Comparison of ENCODE assay signal across 20 cellular contexts in the genomic region with DNA sequence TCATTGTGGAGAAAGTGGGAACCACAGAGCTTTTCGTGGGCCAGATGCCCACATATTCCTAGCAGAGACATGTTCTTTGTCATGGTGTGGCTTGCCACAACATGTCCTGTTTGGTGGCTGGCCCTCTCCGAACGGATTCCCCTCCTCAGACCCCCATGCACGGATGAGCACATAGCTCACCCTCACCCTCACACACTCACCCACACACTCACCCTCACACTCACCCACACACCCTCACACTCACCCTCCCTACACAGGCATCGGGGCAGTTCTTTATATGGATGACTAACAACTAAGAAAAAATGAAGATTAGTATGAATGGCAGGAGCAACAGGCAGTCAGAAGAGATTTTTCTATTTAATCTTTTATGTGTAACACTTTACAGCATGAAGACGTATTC.
DNase-seq lines count a peak whose midpoint lies in the region; ATAC-seq and TF ChIP-seq lines count a peak whose summit lies in the region.
"Had no signal": no experiment of that assay in that cellular context is flagged by ENCODE, and none has a peak within 500 bp of the region (broad histone marks: within the 10 kb centered on the region; RNA-seq: fewer than 3 reads in every experiment).

No MANE protein-coding gene starts in this region.

- no peak overlapping the region for H2BK120ac ChIP-seq in trophoblast cell (ENCODE audit: insufficient read depth, low read length, poor library complexity)

- no peak overlapping the region for H3K4me3 ChIP-seq in trophoblast cell (ENCODE audit: low read depth, low read length)
- H3K4me3 ChIP-seq: HAP-1 had no signal

- ATAC-seq in activated CD8-positive, alpha-beta T cell treated with anti-CD3 and anti-CD28 coated beads for 36 hours = no peak
- no peak for ATAC-seq in activated CD8-positive, alpha-beta T cell treated with anti-CD3 and anti-CD28 coated beads, Interleukin-2, amount 10 ng/mL, durations not matched to agents 7 days and 5 days
- ATAC-seq in foreskin keratinocyte = peak; percentile 83
- no peak for ATAC-seq in HG03139 (IDR thresholded peaks at IDR 0.05; ENCODE audit: unreplicated experiment)
- ATAC-seq in GM18907 (IDR thresholded peaks at IDR 0.05; ENCODE audit: unreplicated experiment) = no peak
- no peak for ATAC-seq in GM21515 (IDR thresholded peaks at IDR 0.05; ENCODE audit: unreplicated experiment)
- ATAC-seq: Panc1 had no signal

- H4K91ac ChIP-seq in trophoblast cell (ENCODE audit: low read depth, low read length) = no peak overlapping the region

- no peaks in the 10 kb centered on the region for H3K79me1 ChIP-seq in trophoblast cell (ENCODE audit: low read length)

- DNase-seq in activated CD8-positive, alpha-beta T cell treated with anti-CD3 and anti-CD28 coated beads for 36 hours = no peak
- DNase-seq in activated CD8-positive, alpha-beta T cell treated with anti-CD3 and anti-CD28 coated beads, Interleukin-2, amount 10 ng/mL, durations not matched to agents 7 days and 5 days = no peak
- DNase-seq in foreskin keratinocyte (peak; percentile 24 to 48), trophoblast cell (no peak)
- DNase-seq: CD4-positive, alpha-beta T cell; MM.1S; NCI-H1092 treated with DMSO at 0.1 percent for 48 hours; NCI-H2081 treated with DMSO at 0.1 percent for 48 hours; NCI-H510A treated with DMSO at 0.1 percent for 48 hours; NCI-H82; Right ventricle myocardium superior had no signal

- no peak overlapping the region for H3K14ac ChIP-seq in trophoblast cell (ENCODE audit: low read length)

- no peaks in the 10 kb centered on the region for H3K9me3 ChIP-seq in trophoblast cell (ENCODE audit: insufficient read depth, low read depth, low read length)
- H3K9me3 ChIP-seq: HAP-1 had no signal

- no peak overlapping the region for H2BK12ac ChIP-seq in trophoblast cell (ENCODE audit: low read length)

- no peak overlapping the region for H3K18ac ChIP-seq in trophoblast cell (ENCODE audit: low read length)

- H4K8ac ChIP-seq in trophoblast cell (ENCODE audit: low read depth, low read length) = no peak overlapping the region

- H3K4me2 ChIP-seq in trophoblast cell (ENCODE audit: low read length) = no peak overlapping the region
- H3K4me2 ChIP-seq: KMS-11 had no signal

- no peak overlapping the region for H3K27ac ChIP-seq in foreskin keratinocyte
- H3K27ac ChIP-seq in trophoblast cell (ENCODE audit: low read depth, low read length) = no peak overlapping the region
- H3K27ac ChIP-seq: 22Rv1, KMS-11 had no signal

- no peak overlapping the region for H3K4me3 Mint-ChIP-seq in activated CD8-positive, alpha-beta T cell treated with anti-CD3 and anti-CD28 coated beads for 36 hours
- H3K4me3 Mint-ChIP-seq in activated CD8-positive, alpha-beta T cell treated with anti-CD3 and anti-CD28 coated beads, Interleukin-2, amount 10 ng/mL, durations not matched to agents 7 days and 5 days = no peak overlapping the region
- H3K4me3 Mint-ChIP-seq in brain = no peak overlapping the region
- H3K4me3 Mint-ChIP-seq: B cell; CD4-positive, alpha-beta T cell had no signal

- H2AFZ ChIP-seq in trophoblast cell (ENCODE audit: insufficient read depth, low read length, poor library complexity) = no peak overlapping the region

- H3K4me1 ChIP-seq in foreskin keratinocyte (peaks cover 3% of the 10 kb centered on the region), trophoblast cell (ENCODE audit: control insufficient read depth in 1 of 2, insufficient read depth in 2 of 2, low read length in 2 of 2) (no peaks in the 10 kb centered on the region)
- H3K4me1 ChIP-seq: HAP-1 had no signal

- no peaks in the 10 kb centered on the region for H3K27me3 Mint-ChIP-seq in activated CD8-positive, alpha-beta T cell treated with anti-CD3 and anti-CD28 coated beads for 36 hours
- H3K27me3 Mint-ChIP-seq in activated CD8-positive, alpha-beta T cell treated with anti-CD3 and anti-CD28 coated beads, Interleukin-2, amount 10 ng/mL, durations not matched to agents 7 days and 5 days (ENCODE audit: low read depth) = no peaks in the 10 kb centered on the region
- H3K27me3 Mint-ChIP-seq in brain = no peaks in the 10 kb centered on the region
- H3K27me3 Mint-ChIP-seq: B cell; CD4-positive, alpha-beta T cell had no signal

- H2BK5ac ChIP-seq in trophoblast cell (ENCODE audit: low read depth, low read length, poor library complexity) = no peak overlapping the region

- H3K23ac ChIP-seq in trophoblast cell (ENCODE audit: low read length) = peak overlapping the region; percentile 37

- intact Hi-C loops in activated CD8-positive, alpha-beta T cell treated with anti-CD3 and anti-CD28 coated beads for 36 hours (cut with micrococcal nuclease) = no loop called here

- CTCF ChIA-PET in activated CD8-positive, alpha-beta T cell treated with anti-CD3 and anti-CD28 coated beads for 36 hours (lab: Charles Lee) = interaction anchor here (1.3 to 6.9 kb wide), 4 partner anchors 9 to 169 kb away, joined by 4 to 37 read pairs (median 6); no protein-coding TSS in a partner anchor
- CTCF ChIA-PET in activated CD8-positive, alpha-beta T cell treated with anti-CD3 and anti-CD28 coated beads, Interleukin-2, amount 10 ng/mL, durations not matched to agents 7 days and 5 days (lab: Charles Lee) = interaction anchor here (3.6 to 3.9 kb wide), 3 partner anchors 11 to 169 kb away, joined by 11 to 20 read pairs (median 18); no protein-coding TSS in a partner anchor

- WGBS in trophoblast cell (ENCODE audit: extremely low coverage, insufficient coverage, insufficient read length) = no CpG with 5 or more reads among the region's 6 CpGs

- H3K4me1 Mint-ChIP-seq in activated CD8-positive, alpha-beta T cell treated with anti-CD3 and anti-CD28 coated beads for 36 hours (ENCODE audit: low read depth) = peaks cover 11% of the 10 kb centered on the region
- no peaks in the 10 kb centered on the region for H3K4me1 Mint-ChIP-seq in activated CD8-positive, alpha-beta T cell treated with anti-CD3 and anti-CD28 coated beads, Interleukin-2, amount 10 ng/mL, durations not matched to agents 7 days and 5 days (ENCODE audit: low read depth)
- peaks cover 64% of the 10 kb centered on the region for H3K4me1 Mint-ChIP-seq in brain

- peaks cover 5% of the 10 kb centered on the region for H3K36me3 Mint-ChIP-seq in activated CD8-positive, alpha-beta T cell treated with anti-CD3 and anti-CD28 coated beads for 36 hours (ENCODE audit: low read depth)
- H3K36me3 Mint-ChIP-seq in activated CD8-positive, alpha-beta T cell treated with anti-CD3 and anti-CD28 coated beads, Interleukin-2, amount 10 ng/mL, durations not matched to agents 7 days and 5 days (ENCODE audit: low read depth) = no peaks in the 10 kb centered on the region
- H3K36me3 Mint-ChIP-seq in brain = peaks cover 6% of the 10 kb centered on the region

- no peak overlapping the region for H3K9ac ChIP-seq in trophoblast cell (ENCODE audit: low read length)
- H3K9ac ChIP-seq: KMS-11 had no signal

- POLR2A ChIA-PET in activated CD8-positive, alpha-beta T cell treated with anti-CD3 and anti-CD28 coated beads for 36 hours (lab: Charles Lee) = no interaction called here
- POLR2A ChIA-PET in activated CD8-positive, alpha-beta T cell treated with anti-CD3 and anti-CD28 coated beads, Interleukin-2, amount 10 ng/mL, durations not matched to agents 7 days and 5 days (lab: Charles Lee) = no interaction called here

- H4K12ac ChIP-seq in trophoblast cell (ENCODE audit: low read depth, low read length) = no peak overlapping the region

- TF ChIP-seq CTCF in activated CD8-positive, alpha-beta T cell treated with anti-CD3 and anti-CD28 coated beads for 36 hours (IDR thresholded peaks at IDR 0.05) = no peak
- TF ChIP-seq CTCF in brain (conservative IDR thresholded peaks at IDR 0.05) (no peak), foreskin keratinocyte (conservative IDR thresholded peaks at IDR 0.05) (no peak)

- H3K79me2 ChIP-seq in trophoblast cell (ENCODE audit: control insufficient read depth, insufficient read depth, low read length, poor library complexity) = no peaks in the 10 kb centered on the region

- peak overlapping the region; percentile 60 for H3K27ac Mint-ChIP-seq in activated CD8-positive, alpha-beta T cell treated with anti-CD3 and anti-CD28 coated beads for 36 hours
- no peak overlapping the region for H3K27ac Mint-ChIP-seq in activated CD8-positive, alpha-beta T cell treated with anti-CD3 and anti-CD28 coated beads, Interleukin-2, amount 10 ng/mL, durations not matched to agents 7 days and 5 days
- H3K27ac Mint-ChIP-seq in brain = peak overlapping the region in 3 of 5 experiments; percentile 41 to 59 (median 44)
- H3K27ac Mint-ChIP-seq: B cell had no signal

- H3K36me3 ChIP-seq in trophoblast cell (ENCODE audit: control insufficient read depth in 1 of 2, insufficient read depth in 2 of 2, low read length in 2 of 2) = peaks cover 6 to 9% of the 10 kb centered on the region in 2 experiments
- H3K36me3 ChIP-seq: HAP-1 had no signal

- H3K27me3 ChIP-seq in foreskin keratinocyte (no peaks in the 10 kb centered on the region), trophoblast cell (ENCODE audit: insufficient read depth, low read length) (no peaks in the 10 kb centered on the region)

- H3K9me3 Mint-ChIP-seq in activated CD8-positive, alpha-beta T cell treated with anti-CD3 and anti-CD28 coated beads for 36 hours = no peaks in the 10 kb centered on the region
- no peaks in the 10 kb centered on the region for H3K9me3 Mint-ChIP-seq in activated CD8-positive, alpha-beta T cell treated with anti-CD3 and anti-CD28 coated beads, Interleukin-2, amount 10 ng/mL, durations not matched to agents 7 days and 5 days (ENCODE audit: insufficient read depth)
- H3K9me3 Mint-ChIP-seq in brain = no peaks in the 10 kb centered on the region
- H3K9me3 Mint-ChIP-seq: CD4-positive, alpha-beta T cell had no signal

- no peak overlapping the region for H2AK5ac ChIP-seq in trophoblast cell (ENCODE audit: low read length)

- H3K4ac ChIP-seq in trophoblast cell (ENCODE audit: low read depth, low read length) = no peak overlapping the region

Comparison
In these comparisons a context has a peak if more than half of its experiments do, and no peak if none do; other contexts are left out.
1. DNase-seq: peak in foreskin keratinocyte (2 of 2); none in activated CD8-positive, alpha-beta T cell treated with anti-CD3 and anti-CD28 coated beads for 36 hours (single experiment), activated CD8-positive, alpha-beta T cell treated with anti-CD3 and anti-CD28 coated beads, Interleukin-2, amount 10 ng/mL, durations not matched to agents 7 days and 5 days (single experiment) and trophoblast cell (0 of 2).